Comparison of ENCODE assay signal across 18 cellular contexts in genomic region chr12:114726092-114726710, GRCh38. TPM values are rescaled to one million over a fixed set of nuclear protein-coding genes. Genes with fewer than 3 reads are reported as not detected.
DNase-seq lines count a peak whose midpoint lies in the region; ATAC-seq and TF ChIP-seq lines count a peak whose summit lies in the region.
"Had no signal": no experiment of that assay in that cellular context is flagged by ENCODE, and none has a peak within 500 bp of the region (broad histone marks: within the 10 kb centered on the region; RNA-seq: fewer than 3 reads in every experiment).

No MANE protein-coding gene starts in this region.

- ATAC-seq in psoas muscle (peak in 3 of 4 donors; percentile 78 to 91 (median 91)), HG03342 (IDR thresholded peaks at IDR 0.05; ENCODE audit: unreplicated experiment) (no peak)
- ATAC-seq: HepG2, Panc1 had no signal

- H3K36me3 ChIP-seq in left ventricle myocardium inferior (no peaks in the 10 kb centered on the region), psoas muscle (ENCODE audit: insufficient read depth in 1 of 2, low read depth in 1 of 2) (no peaks in the 10 kb centered on the region)
- H3K36me3 ChIP-seq: BLaER1, MG63 had no signal

- WGBS in psoas muscle, 3 donors = 42 to 46% (median 44%) methylated on average over 7 of the region's 7 CpGs

- H3K27ac ChIP-seq in left ventricle myocardium inferior (replicated peaks) = peak overlapping the region; percentile 66
- H3K27ac ChIP-seq in psoas muscle = no peak overlapping the region
- H3K27ac ChIP-seq: BLaER1, KMS-11 had no signal

- H3K4me1 ChIP-seq in left ventricle myocardium inferior (peaks cover 9% of the 10 kb centered on the region), psoas muscle (peaks cover 7% of the 10 kb centered on the region)
- H3K4me1 ChIP-seq: BLaER1 had no signal

- intact Hi-C loops in left ventricle myocardium inferior (cut with micrococcal nuclease) = no loop called here
- intact Hi-C loops in psoas muscle (cut with DNase I) = no loop called here

- no peak overlapping the region for H3K4me3 ChIP-seq in left ventricle myocardium inferior
- H3K4me3 ChIP-seq in psoas muscle = no peak overlapping the region
- H3K4me3 ChIP-seq: BLaER1, MG63 had no signal

- no peak for TF ChIP-seq CTCF in left ventricle myocardium inferior (IDR thresholded peaks at IDR 0.05; ENCODE audit: borderline replicate concordance)
- TF ChIP-seq CTCF in psoas muscle (IDR thresholded peaks at IDR 0.05) = no peak

- peak; percentile 65 for DNase-seq in M059J (ENCODE audit: low read depth)
- peak; percentile 22 for DNase-seq in NCI-H510A treated with DMSO at 0.1 percent for 48 hours (lab: John Stamatoyannopoulos, UW)
- peak; percentile 79 for DNase-seq in left ventricle myocardium inferior
- DNase-seq in psoas muscle = no peak
- no peak for DNase-seq in GDM1 (lab: John Stamatoyannopoulos, UW)
- DNase-seq in NCI-H2196 treated with DMSO at 0.1 percent for 48 hours (lab: John Stamatoyannopoulos, UW; ENCODE audit: unreplicated experiment) = no peak
- DNase-seq: CD8-positive, alpha-beta memory T cell; MG63; NCI-H1105; NCI-H187; NCI-H2227 treated with DMSO at 0.1 percent for 48 hours; NCI-H774; SHP77 had no signal

- no peaks in the 10 kb centered on the region for H3K9me3 ChIP-seq in left ventricle myocardium inferior (replicated peaks)
- no peaks in the 10 kb centered on the region for H3K9me3 ChIP-seq in psoas muscle
- H3K9me3 ChIP-seq: BLaER1, MG63 had no signal

- H3K27me3 ChIP-seq in left ventricle myocardium inferior (ENCODE audit: low read depth) = no peaks in the 10 kb centered on the region
- no peaks in the 10 kb centered on the region for H3K27me3 ChIP-seq in psoas muscle (ENCODE audit: insufficient read depth in 3 of 3, low read length in 2 of 3)
- H3K27me3 ChIP-seq: BLaER1, MG63 had no signal

RNA-seq across cellular contexts. Expression of gene TBX3, which starts 42.2 kb away (rescaled TPM):
- 50.3 and 90.4 TPM in 2 replicates for total RNA-seq in M059J (2014; rRNA removed; shearing (Covaris generic))
- total RNA-seq in left ventricle myocardium inferior (27.2 TPM), psoas muscle (10 to 100 TPM in 3 of 4 donors, 1 to 10 TPM in 1; 7.4 to 50.8 (median 30.8) TPM)
- polyA plus RNA-seq in psoas muscle = 10 to 100 TPM in 1 of 3 donors, 1 to 10 TPM in 2; 5.0 to 15.8 (median 9.8) TPM
- total RNA-seq: CD8-positive, alpha-beta memory T cell had no signal
- polyA plus RNA-seq: CD8-positive, alpha-beta memory T cell had no signal

Comparison
In these comparisons a context has a peak if more than half of its experiments do, and no peak if none do; other contexts are left out.
1. DNase-seq: peak in M059J (single experiment), NCI-H510A treated with DMSO at 0.1 percent for 48 hours (single experiment) and left ventricle myocardium inferior (single experiment); none in psoas muscle (0 of 2), GDM1 (single experiment) and NCI-H2196 treated with DMSO at 0.1 percent for 48 hours (single experiment).